8 cellular contexts compared by ENCODE assay signal in genomic region chr14:23071244-23071974, GRCh38. TPM values are rescaled to one million over a fixed set of nuclear protein-coding genes. Genes with fewer than 3 reads are reported as not detected.
DNase-seq lines count a peak whose midpoint lies in the region; ATAC-seq, FAIRE-seq and TF ChIP-seq lines count a peak whose summit lies in the region.

No MANE protein-coding gene starts in this region.

- WGBS in H1 (ENCODE audit: extremely low coverage in 1 of 2, insufficient coverage in 1 of 2, insufficient read length in 1 of 2, insufficient replicate concordance in 2 of 2, low coverage in 1 of 2, low lambda C conversion rate in 2 of 2, missing lambda C conversion rate in 1 of 2), 2 experiments = 5 to 100% methylated on average over 1 to 14 of the region's 14 CpGs

- peaks cover 5 to 25% (median 15%) of the 10 kb centered on the region in 4 experiments; a peak in 6 of 7 replicates for H3K4me1 ChIP-seq in H1 (replicated peaks in 1 of 4; ENCODE audit: control insufficient read depth in 3 of 4, insufficient read depth in 4 of 4, low read length in 3 of 4)

- H3K27me3 Mint-ChIP-seq in mesothelial cell of epicardium (ENCODE audit: low read depth) = no peaks in the 10 kb centered on the region

- H3K4ac ChIP-seq in H1 (replicated peaks; ENCODE audit: insufficient read length, low read depth, low read length) = peak overlapping the region; percentile 35

- H3K27ac ChIP-seq in H1 (ENCODE audit: low read depth, low read length) = peak overlapping the region; percentile 86

- H3K18ac ChIP-seq in H1 (ENCODE audit: extremely low read depth, low read length) = peak overlapping the region; percentile 99

- H3K4me3 Mint-ChIP-seq in mesothelial cell of epicardium = peak overlapping the region; percentile 93

- peak overlapping the region; percentile 55 for H4K5ac ChIP-seq in H1 (ENCODE audit: insufficient read length, low read depth, low read length)

- FAIRE-seq in H1 (lab: Jason Lieb, UNC) = no peak

- peak overlapping the region; percentile 86 for H2BK5ac ChIP-seq in H1 (ENCODE audit: low read depth, low read length)

- peak overlapping the region; percentile 30; the same call in 1 of the 2 replicates for H4K8ac ChIP-seq in H1 (ENCODE audit: extremely low read depth, insufficient read depth, low read length)

- POLR2A ChIA-PET in H1 (lab: Charles Lee; ENCODE audit: partially characterized antibody) = interaction anchor here (0.7 to 4.0 kb wide), 31 partner anchors 8 to 235 kb away, joined by 3 to 37 read pairs (median 5); partner anchors contain the start of genes ACIN1, AJUBA, BCL2L2 and C14orf119

- peaks cover 39% of the 10 kb centered on the region for H3K4me1 Mint-ChIP-seq in mesothelial cell of epicardium

- ATAC-seq in GM19351 (IDR thresholded peaks at IDR 0.05; ENCODE audit: unreplicated experiment) (peak; percentile 96), HG03565 (IDR thresholded peaks at IDR 0.05; ENCODE audit: unreplicated experiment) (peak; percentile 78)

- peaks cover 14% of the 10 kb centered on the region for H3K23me2 ChIP-seq in H1 (ENCODE audit: low read depth, low read length)

- peak in 1 of 2 experiments; percentile 57; a peak in 1 of 3 replicates for TF ChIP-seq EP300 in H1 (IDR thresholded peaks at IDR 0.05; ENCODE audit: borderline replicate concordance in 1 of 2, low read depth in 2 of 2, low read length in 2 of 2)

- H2AK5ac ChIP-seq in H1 (ENCODE audit: low read depth, low read length) = no peak overlapping the region; the same call in 1 of the 2 replicates

- H3K23ac ChIP-seq in H1 (ENCODE audit: insufficient read length) = no peak overlapping the region

- peaks cover 12% of the 10 kb centered on the region for H3K36me3 Mint-ChIP-seq in mesothelial cell of epicardium

- H3K4me3 ChIP-seq in H1 (ENCODE audit: extremely low read depth in 1 of 4, insufficient read depth in 2 of 4, low read depth in 3 of 4, low read length in 4 of 4) = peak overlapping the region; percentile 76 to 98 (median 89)

- H2AFZ ChIP-seq in H1 (ENCODE audit: low read length) = no peak overlapping the region

- H2BK120ac ChIP-seq in H1 (replicated peaks; ENCODE audit: low read depth, low read length) = no peak overlapping the region

- H3K79me2 ChIP-seq in H1 (ENCODE audit: control insufficient read depth in 1 of 2, insufficient read depth in 2 of 2, low read length in 2 of 2) = peaks cover 25 to 52% of the 10 kb centered on the region in 2 experiments

- H3K9ac ChIP-seq in H1 (replicated peaks in 1 of 4; ENCODE audit: extremely low read depth in 1 of 4, low read depth in 3 of 4, low read length in 3 of 4) = peak overlapping the region; percentile 59 to 97 (median 90)

- H4K91ac ChIP-seq in H1 (replicated peaks; ENCODE audit: insufficient read length, low read length) = no peak overlapping the region

- TF ChIP-seq POLR2A in H1 (IDR thresholded peaks at IDR 0.05; ENCODE audit: control extremely low read depth in 1 of 2, low read depth in 2 of 2, low read length in 2 of 2) = peak; percentile 66 to 81

- no peaks in the 10 kb centered on the region for H3K9me3 ChIP-seq in H1 (ENCODE audit: insufficient read depth in 2 of 2, low read depth in 1 of 2, low read length in 1 of 2)

- H3K27ac Mint-ChIP-seq in mesothelial cell of epicardium = peak overlapping the region; percentile 93

- peak; percentile 90 for DNase-seq in AG08396 (ENCODE audit: low spot score)
- peak; percentile 55 to 78 for DNase-seq in activated CD4-positive, alpha-beta T cell treated with anti-CD3 and anti-CD28 coated beads, Interleukin-2, amount 50 U/mL, for 24 hours (ENCODE audit: low read depth in 1 of 2, low spot score in 1 of 2)
- peak; percentile 82 to 83 for DNase-seq in H1 (ENCODE audit: low read depth in 1 of 2, low spot score in 2 of 2)
- DNase-seq in mesothelial cell of epicardium (ENCODE audit: low spot score in 2 of 2, unreplicated experiment in 2 of 2) = peak in 1 of 2 experiments; percentile 76
- DNase-seq in stimulated activated CD8-positive, alpha-beta memory T cell treated with anti-CD3 and anti-CD28 coated beads, Interleukin-15, amount 100 ng/mL, for 48 hours (ENCODE audit: low read depth in 2 of 2) = peak; percentile 64 to 66
- no peak for DNase-seq in NCI-H1417 treated with DMSO at 0.1 percent for 48 hours (lab: John Stamatoyannopoulos, UW)

- no peak overlapping the region for H2BK20ac ChIP-seq in H1 (ENCODE audit: low read length)

- H4K20me1 ChIP-seq in H1 (replicated peaks in 1 of 2; ENCODE audit: control insufficient read depth in 1 of 2, insufficient read depth in 2 of 2, low read length in 2 of 2) = peaks cover 14 to 16% of the 10 kb centered on the region in 2 experiments

- no peak overlapping the region for H2BK15ac ChIP-seq in H1 (ENCODE audit: low read length)

- TF ChIP-seq RAD21 in H1 (IDR thresholded peaks at IDR 0.05 in 1 of 2, conservative IDR thresholded peaks at IDR 0.05 in 1 of 2; ENCODE audit: low read depth in 2 of 2, low read length in 2 of 2) = no peak

- H3K9me3 Mint-ChIP-seq in mesothelial cell of epicardium = no peaks in the 10 kb centered on the region

- H3K36me3 ChIP-seq in H1 (ENCODE audit: control insufficient read depth in 2 of 4, insufficient read depth in 4 of 4, low read length in 3 of 4) = peaks cover 17 to 55% (median 38%) of the 10 kb centered on the region in 4 experiments

- peaks cover 4% of the 10 kb centered on the region for H3K79me1 ChIP-seq in H1 (ENCODE audit: low read depth, low read length)

- H3K27me3 ChIP-seq in H1 (replicated peaks in 1 of 4; ENCODE audit: control insufficient read depth in 3 of 4, extremely low read depth in 1 of 4, insufficient read depth in 3 of 4, low read length in 3 of 4) = no peaks in the 10 kb centered on the region

- H3K56ac ChIP-seq in H1 (replicated peaks; ENCODE audit: insufficient read length, low read depth, low read length) = peak overlapping the region; percentile 48

- CTCF ChIA-PET in H1 (lab: Charles Lee; ENCODE audit: partially characterized antibody) = interaction anchor here (0.6 to 3.0 kb wide), 16 partner anchors 9 to 1038 kb away, joined by 3 to 15 read pairs (median 3); partner anchors contain the start of gene CDH24

- H3K4me2 ChIP-seq in H1 (ENCODE audit: insufficient read depth in 1 of 2, low read depth in 2 of 2, low read length in 2 of 2) = peak overlapping the region; percentile 92 to 99

- no peak overlapping the region; the same call in 1 of the 2 replicates for H2BK12ac ChIP-seq in H1 (ENCODE audit: low read depth, low read length)

- no peak overlapping the region for H3K14ac ChIP-seq in H1 (ENCODE audit: insufficient read length)

- TF ChIP-seq CTCF in H1 (IDR thresholded peaks at IDR 0.05; ENCODE audit: control extremely low read depth in 1 of 3, insufficient read depth in 1 of 3, low read depth in 1 of 3, low read length in 3 of 3) (no peak), mesothelial cell of epicardium (IDR thresholded peaks at IDR 0.05; ENCODE audit: unreplicated experiment) (no peak)

RNA-seq across cellular contexts. Expression of gene CDH24, which starts 14.1 kb away (rescaled TPM):
- 18.1 TPM in 2 replicates for total RNA-seq in H1 (2021; fragmentation: NEBNext Ultra II Directional; extraction: Animal tissue kit (Norgen Biotek cat#: 25700))
- 27.6 and 41.8 TPM in 2 replicates for polyA plus RNA-seq in H1 (2011; rRNA removed)
- 22.4 TPM for polyA plus RNA-seq in H1 (2011; cell fraction: cytosol; rRNA removed)
- polyA plus RNA-seq in H1 (2011; cell fraction: nucleus; rRNA removed) = 122 TPM
- 13.2 to 19.3 TPM (median 18.1 TPM) in 4 replicates for polyA plus RNA-seq in H1 (2012, experiment 1 of 2)
- 12.2 TPM for polyA plus RNA-seq in H1 (2012, experiment 2 of 2)
- 15.1 TPM for polyA plus RNA-seq in H1 (2013, experiment 1 of 2)
- 14.6 TPM for polyA plus RNA-seq in H1 (2013, experiment 2 of 2)
- 16.9 and 24.6 TPM in 2 replicates for polyA minus RNA-seq in H1 (2011; rRNA and poly(A)+ RNA removed)
- 11.2 TPM for polyA minus RNA-seq in H1 (2011; cell fraction: cytosol; rRNA and poly(A)+ RNA removed)
- polyA minus RNA-seq in H1 (2011; cell fraction: nucleus; rRNA and poly(A)+ RNA removed) = 18.3 TPM
- total RNA-seq in mesothelial cell of epicardium = 26.4 to 30.4 TPM (median 29.3 TPM) in 3 replicates

RNA-seq across cellular contexts. Expression of gene ACIN1, which starts 23.5 kb away (rescaled TPM):
- total RNA-seq in H1 (2021; fragmentation: NEBNext Ultra II Directional; extraction: Animal tissue kit (Norgen Biotek cat#: 25700)) = 233 and 237 TPM in 2 replicates
- 132 and 153 TPM in 2 replicates for polyA plus RNA-seq in H1 (2011; rRNA removed)
- 184 TPM for polyA plus RNA-seq in H1 (2011; cell fraction: cytosol; rRNA removed)
- polyA plus RNA-seq in H1 (2011; cell fraction: nucleus; rRNA removed) = 411 TPM
- polyA plus RNA-seq in H1 (2012, experiment 1 of 2) = 220 to 270 TPM (median 242 TPM) in 4 replicates
- 88.4 TPM for polyA plus RNA-seq in H1 (2012, experiment 2 of 2)
- polyA plus RNA-seq in H1 (2013, experiment 1 of 2) = 173 TPM
- 154 TPM for polyA plus RNA-seq in H1 (2013, experiment 2 of 2)
- 167 and 168 TPM in 2 replicates for polyA minus RNA-seq in H1 (2011; rRNA and poly(A)+ RNA removed)
- 126 TPM for polyA minus RNA-seq in H1 (2011; cell fraction: cytosol; rRNA and poly(A)+ RNA removed)
- 251 TPM for polyA minus RNA-seq in H1 (2011; cell fraction: nucleus; rRNA and poly(A)+ RNA removed)
- total RNA-seq in mesothelial cell of epicardium = 372 to 401 TPM (median 374 TPM) in 3 replicates

RNA-seq across cellular contexts. Expression of gene C14orf119, which starts 23.9 kb away (rescaled TPM):
- total RNA-seq in H1 (2021; fragmentation: NEBNext Ultra II Directional; extraction: Animal tissue kit (Norgen Biotek cat#: 25700)) = 78.1 and 91.2 TPM in 2 replicates
- polyA plus RNA-seq in H1 (2011; rRNA removed) = 49.8 and 94.0 TPM in 2 replicates
- 60.3 TPM for polyA plus RNA-seq in H1 (2011; cell fraction: cytosol; rRNA removed)
- polyA plus RNA-seq in H1 (2011; cell fraction: nucleus; rRNA removed) = 39.8 TPM
- polyA plus RNA-seq in H1 (2012, experiment 1 of 2) = 52.5 to 86.4 TPM (median 81.7 TPM) in 4 replicates
- polyA plus RNA-seq in H1 (2012, experiment 2 of 2) = 22.6 TPM
- 32.8 TPM for polyA plus RNA-seq in H1 (2013, experiment 1 of 2)
- polyA plus RNA-seq in H1 (2013, experiment 2 of 2) = 35.7 TPM
- polyA minus RNA-seq in H1 (2011; rRNA and poly(A)+ RNA removed) = 92.8 and 117 TPM in 2 replicates
- polyA minus RNA-seq in H1 (2011; cell fraction: cytosol; rRNA and poly(A)+ RNA removed) = 28.5 TPM
- polyA minus RNA-seq in H1 (2011; cell fraction: nucleus; rRNA and poly(A)+ RNA removed) = 34.4 TPM
- 43.2 to 48.5 TPM (median 45.6 TPM) in 3 replicates for total RNA-seq in mesothelial cell of epicardium

RNA-seq across cellular contexts. Expression of gene PSMB11, which starts 29.4 kb away (rescaled TPM):
- total RNA-seq in H1 (2021; fragmentation: NEBNext Ultra II Directional; extraction: Animal tissue kit (Norgen Biotek cat#: 25700)) = not detected in 2 replicates
- polyA plus RNA-seq in H1 (2011; rRNA removed) = not detected in 2 replicates
- 0.04 TPM for polyA plus RNA-seq in H1 (2011; cell fraction: cytosol; rRNA removed)
- not detected for polyA plus RNA-seq in H1 (2011; cell fraction: nucleus; rRNA removed)
- not detected in 4 replicates for polyA plus RNA-seq in H1 (2012, experiment 1 of 2)
- not detected for polyA plus RNA-seq in H1 (2012, experiment 2 of 2)
- not detected for polyA plus RNA-seq in H1 (2013, experiment 1 of 2)
- not detected for polyA plus RNA-seq in H1 (2013, experiment 2 of 2)
- polyA minus RNA-seq in H1 (2011; rRNA and poly(A)+ RNA removed) = 0.15 TPM in 1 of 2 replicates, not detected in the other
- polyA minus RNA-seq in H1 (2011; cell fraction: cytosol; rRNA and poly(A)+ RNA removed) = not detected
- polyA minus RNA-seq in H1 (2011; cell fraction: nucleus; rRNA and poly(A)+ RNA removed) = not detected
- total RNA-seq in mesothelial cell of epicardium = 0.09 TPM in 1 of 3 replicates, not detected in the others

RNA-seq across cellular contexts. Expression of gene CIROP, which starts 33.4 kb away (rescaled TPM):
- total RNA-seq in H1 (2021; fragmentation: NEBNext Ultra II Directional; extraction: Animal tissue kit (Norgen Biotek cat#: 25700)) = not detected in 2 replicates
- polyA plus RNA-seq in H1 (2011; rRNA removed) = 0.03 and 0.06 TPM in 2 replicates
- not detected for polyA plus RNA-seq in H1 (2011; cell fraction: cytosol; rRNA removed)
- polyA plus RNA-seq in H1 (2011; cell fraction: nucleus; rRNA removed) = 0.17 TPM
- polyA plus RNA-seq in H1 (2012, experiment 1 of 2) = 0.07 to 0.13 TPM in 2 of 4 replicates, not detected in the others
- polyA plus RNA-seq in H1 (2012, experiment 2 of 2) = not detected
- polyA plus RNA-seq in H1 (2013, experiment 1 of 2) = 0.02 TPM
- polyA plus RNA-seq in H1 (2013, experiment 2 of 2) = 0.02 TPM
- polyA minus RNA-seq in H1 (2011; rRNA and poly(A)+ RNA removed) = 0.13 TPM in 1 of 2 replicates, not detected in the other
- polyA minus RNA-seq in H1 (2011; cell fraction: cytosol; rRNA and poly(A)+ RNA removed) = not detected
- not detected for polyA minus RNA-seq in H1 (2011; cell fraction: nucleus; rRNA and poly(A)+ RNA removed)
- total RNA-seq in mesothelial cell of epicardium = not detected in 3 replicates
